In genomic region chr2:70191244-70191735, GRCh38 we compare ENCODE assay signal across 8 cellular contexts. TPM values are rescaled to one million over a fixed set of nuclear protein-coding genes. Genes with fewer than 3 reads are reported as not detected.
DNase-seq lines count a peak whose midpoint lies in the region; ATAC-seq and TF ChIP-seq lines count a peak whose summit lies in the region.

No MANE protein-coding gene starts in this region.

- H3K4me3 Mint-ChIP-seq in activated T-cell treated with anti-CD3 and anti-CD28 coated beads, Interleukin-2, amount 50 U/mL, for 72 hours: peak overlapping the region; percentile 90 to 100

- H3K9me3 ChIP-seq in right lobe of liver (no peaks in the 10 kb centered on the region), thyroid gland (no peaks in the 10 kb centered on the region)

- in situ Hi-C loops in astrocyte of the cerebellum (cut with HindIII; ENCODE audit: low sequenced_read_pairs): no loop called here

- no peak for DNase-seq in activated T-cell treated with anti-CD3 and anti-CD28 coated beads, Interleukin-2, amount 50 U/mL, for 72 hours
- DNase-seq in activated T-cell treated with anti-CD3 and anti-CD28 coated beads, Interleukin-2, amount 50 U/mL, for 1 hour: no peak
- DNase-seq in astrocyte of the cerebellum (ENCODE audit: low read depth) (no peak), right lobe of liver (no peak), thyroid gland (no peak), HuH-7 (ENCODE audit: low spot score) (no peak), NAMALWA (ENCODE audit: low spot score) (no peak), NCI-H2107 treated with DMSO at 0.1 percent for 48 hours (lab: John Stamatoyannopoulos, UW; ENCODE audit: unreplicated experiment) (no peak)

- H3K36me3 ChIP-seq in right lobe of liver: no peaks in the 10 kb centered on the region
- H3K36me3 ChIP-seq in thyroid gland: no peaks in the 10 kb centered on the region

- intact Hi-C loops in right lobe of liver (cut with DNase I): no loop called here
- intact Hi-C loops in thyroid gland (cut with DNase I): loop anchor here (5.0 kb wide), 1 partner anchor 279 kb away; no protein-coding TSS in a partner anchor

- no peaks in the 10 kb centered on the region for H3K27me3 ChIP-seq in right lobe of liver
- no peaks in the 10 kb centered on the region for H3K27me3 ChIP-seq in thyroid gland

- peak overlapping the region; percentile 79 for H3K4me3 ChIP-seq in astrocyte of the cerebellum (ENCODE audit: low read depth, low read length)
- peak overlapping the region; percentile 68 to 92 (median 78) for H3K4me3 ChIP-seq in right lobe of liver
- peak overlapping the region in 1 of 3 donors; percentile 54 for H3K4me3 ChIP-seq in thyroid gland (replicated peaks in 1 of 3)

- TF ChIP-seq POLR2A in right lobe of liver (IDR thresholded peaks at IDR 0.05) (no peak), thyroid gland (IDR thresholded peaks at IDR 0.05) (no peak)

- WGBS in right lobe of liver (ENCODE audit: insufficient coverage, low coverage, low lambda C conversion rate, missing lambda C conversion rate): 68% methylated on average over 13 of the region's 13 CpGs
- 69% methylated on average over 13 of the region's 13 CpGs for WGBS in thyroid gland, 2 donors

- H3K27ac ChIP-seq in right lobe of liver (peak overlapping the region; percentile 81 to 95 (median 82)), thyroid gland (peak overlapping the region; percentile 95 to 97 (median 96))

- H3K4me1 ChIP-seq in right lobe of liver: peaks cover 0 to 14% (median 3%) of the 10 kb centered on the region in 4 donors
- H3K4me1 ChIP-seq in thyroid gland: peaks cover 0 to 4% of the 10 kb centered on the region in 2 donors

- H3K9me3 Mint-ChIP-seq in activated T-cell treated with anti-CD3 and anti-CD28 coated beads, Interleukin-2, amount 50 U/mL, for 72 hours: no peaks in the 10 kb centered on the region

- peak overlapping the region; percentile 100 for H3K27ac Mint-ChIP-seq in activated T-cell treated with anti-CD3 and anti-CD28 coated beads, Interleukin-2, amount 50 U/mL, for 72 hours

- no peaks in the 10 kb centered on the region for H3K27me3 Mint-ChIP-seq in activated T-cell treated with anti-CD3 and anti-CD28 coated beads, Interleukin-2, amount 50 U/mL, for 72 hours (ENCODE audit: low read depth)

- no peak for ATAC-seq in activated T-cell treated with anti-CD3 and anti-CD28 coated beads, Interleukin-2, amount 50 U/mL, for 72 hours (replicated peaks in 1 of 2)
- no peak for ATAC-seq in right lobe of liver

- peaks cover 27% of the 10 kb centered on the region for H3K4me1 Mint-ChIP-seq in activated T-cell treated with anti-CD3 and anti-CD28 coated beads, Interleukin-2, amount 50 U/mL, for 72 hours (ENCODE audit: low read depth)

- H3K36me3 Mint-ChIP-seq in activated T-cell treated with anti-CD3 and anti-CD28 coated beads, Interleukin-2, amount 50 U/mL, for 72 hours (ENCODE audit: insufficient read depth in 2 of 2): peaks cover 3 to 7% of the 10 kb centered on the region in 2 donors

- TF ChIP-seq CTCF in astrocyte of the cerebellum (IDR thresholded peaks at IDR 0.05; ENCODE audit: low read depth, low read length, missing control alignments): no peak
- TF ChIP-seq CTCF in right lobe of liver (IDR thresholded peaks at IDR 0.05): no peak
- peak in 1 of 6 experiments; percentile 3 for TF ChIP-seq CTCF in thyroid gland (IDR thresholded peaks at IDR 0.05)

RNA-seq across cellular contexts. Expression of gene C2orf42, which starts 0.5 kb away (rescaled TPM):
- 10 to 100 TPM; 28.0 to 29.3 TPM for total RNA-seq in activated T-cell treated with anti-CD3 and anti-CD28 coated beads, Interleukin-2, amount 50 U/mL, for 72 hours
- total RNA-seq in right lobe of liver (10 to 100 TPM; 10.9 to 22.5 (median 16.7) TPM), thyroid gland (10 to 100 TPM in 3 of 4 donors, 1 to 10 TPM in 1; 9.8 to 26.5 (median 18.0) TPM)

RNA-seq across cellular contexts. Expression of gene TIA1, which starts 57.1 kb away (rescaled TPM):
- 100 to 1,000 TPM; 113 to 119 TPM for total RNA-seq in activated T-cell treated with anti-CD3 and anti-CD28 coated beads, Interleukin-2, amount 50 U/mL, for 72 hours
- total RNA-seq in right lobe of liver: 10 to 100 TPM; 27.5 to 44.2 (median 35.8) TPM
- 100 to 1,000 TPM; 111 to 229 (median 156) TPM for total RNA-seq in thyroid gland
